Comparison of ENCODE assay signal across 8 cellular contexts in the genomic region with DNA sequence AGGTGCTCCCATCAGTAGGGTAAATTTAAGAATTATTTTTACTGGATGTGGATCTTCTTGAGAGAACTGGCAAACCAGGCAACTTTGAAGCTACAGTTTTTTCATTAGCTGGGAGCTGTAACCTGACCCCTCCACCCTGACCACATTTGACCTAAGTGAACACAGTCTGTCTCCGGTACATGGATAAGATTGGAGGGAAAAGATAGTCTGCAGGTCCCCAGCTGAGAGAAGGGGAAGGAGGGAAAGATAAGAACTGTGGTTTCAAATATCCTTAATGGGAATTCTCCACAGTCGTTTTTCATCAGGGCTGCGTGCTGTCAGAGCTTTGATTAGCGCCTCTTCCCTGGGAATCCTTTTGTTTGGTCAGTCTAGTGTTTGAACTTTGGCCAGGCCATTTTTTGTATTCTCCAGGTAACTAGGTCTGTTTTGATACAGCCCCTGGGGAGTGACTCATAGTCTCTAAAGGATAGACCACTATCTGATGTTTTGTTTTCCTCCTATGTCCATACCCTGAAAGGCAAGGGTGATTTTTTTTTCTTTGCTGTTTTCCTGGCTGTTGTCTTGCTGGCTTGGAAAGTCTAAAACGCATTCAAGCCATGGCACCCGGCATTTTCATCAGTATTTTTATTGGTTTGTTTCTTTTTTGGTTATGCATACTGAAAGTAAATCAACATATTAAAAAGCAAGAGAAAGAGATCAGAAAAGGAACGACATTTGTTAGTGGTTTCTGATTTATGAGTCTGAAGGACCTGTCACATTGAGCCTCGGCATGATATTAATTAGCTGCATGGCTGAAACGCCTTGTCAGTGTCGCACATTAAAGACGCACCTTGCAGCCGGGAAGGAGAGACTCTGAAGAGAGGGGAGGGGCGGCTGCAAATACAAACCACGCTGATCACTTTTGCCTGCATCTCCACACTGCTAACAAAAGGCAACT.
DNase-seq lines count a peak whose midpoint lies in the region; ATAC-seq, FAIRE-seq and TF ChIP-seq lines count a peak whose summit lies in the region.

No MANE protein-coding gene starts in this region.

- H3K79me2 ChIP-seq in PC-9 (ENCODE audit: low read depth), result no peaks in the 10 kb centered on the region

- POLR2A ChIA-PET in PC-9 (lab: Charles Lee; ENCODE audit: unreplicated experiment), result interaction anchor here (0.6 to 1.0 kb wide), 4 partner anchors 62 to 154 kb away, joined by 3 to 17 read pairs (median 6); no protein-coding TSS in a partner anchor

- H4K20me1 ChIP-seq in PC-9 (ENCODE audit: insufficient read depth), result no peaks in the 10 kb centered on the region

- H3K27ac ChIP-seq in PC-9 (peak overlapping the region; percentile 59), foreskin keratinocyte (peak overlapping the region; percentile 16)

- H3K4me1 ChIP-seq in PC-9 (replicated peaks; ENCODE audit: insufficient read depth), result peaks cover 37% of the 10 kb centered on the region
- peaks cover 17% of the 10 kb centered on the region for H3K4me1 ChIP-seq in foreskin keratinocyte

- H2AFZ ChIP-seq in PC-9, result peak overlapping the region; percentile 60

- DNase-seq in CMK (ENCODE audit: low read depth), result peak; percentile 21
- peak; percentile 62 for DNase-seq in HuH-7.5 (ENCODE audit: low spot score)
- DNase-seq in PC-9, result peak; percentile 74 to 95
- DNase-seq in foreskin keratinocyte, result no peak
- DNase-seq in stimulated activated naive CD4-positive, alpha-beta T cell (lab: John Stamatoyannopoulos, UW), result no peak
- no peak for DNase-seq in GM19239 (ENCODE audit: insufficient read length, low spot score)

- TF ChIP-seq POLR2A in GM18505 (IDR thresholded peaks at IDR 0.05; ENCODE audit: borderline replicate concordance, extremely low read depth, insufficient read depth, insufficient read length), result no peak

- no TSS peak for BruUV-seq in PC-9 (replicated peaks; lab: Mats Ljungman, UMichigan)

- no peak for FAIRE-seq in GM19239 (lab: Jason Lieb, UNC)

- TF ChIP-seq CTCF in PC-9 (conservative IDR thresholded peaks at IDR 0.05) (no peak), foreskin keratinocyte (conservative IDR thresholded peaks at IDR 0.05) (no peak)

- no peaks in the 10 kb centered on the region for H3K36me3 ChIP-seq in PC-9 (ENCODE audit: low read depth)

- peak overlapping the region; percentile 31; the same call in 1 of the 2 replicates for H3K4me3 ChIP-seq in PC-9

- H3K9me2 ChIP-seq in PC-9 (ENCODE audit: insufficient read depth), result no peaks in the 10 kb centered on the region

- no peaks in the 10 kb centered on the region for H3K9me3 ChIP-seq in PC-9 (ENCODE audit: insufficient read depth, low read depth)

- ATAC-seq in foreskin keratinocyte (peak; percentile 41), GM18505 (IDR thresholded peaks at IDR 0.05; ENCODE audit: unreplicated experiment) (no peak)
- no peak for ATAC-seq in activated CD4-positive, CD25-positive, alpha-beta regulatory T cell treated with anti-CD3 and anti-CD28 coated beads, Interleukin-2, amount 50 U/mL, for 24 hours

- peaks cover 28% of the 10 kb centered on the region for H3F3A ChIP-seq in PC-9 (ENCODE audit: insufficient read depth, low read depth)

- CTCF ChIA-PET in PC-9 (lab: Charles Lee), result interaction anchor here (0.6 to 1.1 kb wide), 3 partner anchors 12 to 165 kb away, joined by 3 to 7 read pairs (median 6); no protein-coding TSS in a partner anchor

- H3K27me3 ChIP-seq in PC-9 (ENCODE audit: insufficient read depth, low read depth), result no peaks in the 10 kb centered on the region
- no peaks in the 10 kb centered on the region for H3K27me3 ChIP-seq in foreskin keratinocyte

- intact Hi-C loops in PC-9 (cut with micrococcal nuclease; ENCODE audit: unreplicated experiment), result loop anchor here (1.0 to 10.0 kb wide), 7 partner anchors 74 to 301 kb away; partner anchors contain the start of gene FN1

- H3K4me2 ChIP-seq in PC-9, result peak overlapping the region; percentile 73

Comparison
In these comparisons a context has a peak if more than half of its experiments do, and no peak if none do; other contexts are left out.
1. DNase-seq: peak in CMK (single experiment), HuH-7.5 (single experiment) and PC-9 (2 of 2); none in foreskin keratinocyte (0 of 2), stimulated activated naive CD4-positive, alpha-beta T cell (0 of 6) and GM19239 (single experiment).